ENCODE assay signal across 1 cellular context in the genomic region with DNA sequence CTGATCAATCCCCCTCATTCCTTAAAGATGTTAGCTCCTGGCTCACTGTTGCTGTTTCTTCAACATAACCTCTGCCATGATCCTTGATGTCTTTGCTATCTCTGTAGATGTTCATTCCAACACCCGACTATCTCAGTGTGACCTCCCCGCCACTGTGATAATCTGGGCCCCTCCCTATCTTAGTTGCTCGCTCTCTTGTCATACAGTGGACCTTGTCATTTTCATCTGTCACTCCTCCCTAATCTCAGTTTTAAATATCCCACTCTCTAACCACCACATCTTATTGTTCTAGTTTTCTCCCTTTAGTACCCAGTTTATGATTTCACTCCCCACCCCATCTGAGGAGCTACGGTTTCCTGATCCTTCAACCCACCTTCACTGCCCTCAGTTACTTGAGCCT.
TF ChIP-seq lines count a peak whose summit lies in the region.

No MANE protein-coding gene starts in this region.

TF ChIP-seq in IMR-90, 13 proteins besides CTCF, POLR2A, EP300 and RAD21:
- TF ChIP-seq RCOR1 (IDR thresholded peaks at IDR 0.05; ENCODE audit: insufficient replicate concordance, low read length) (no peak), MAZ (IDR thresholded peaks at IDR 0.05; ENCODE audit: borderline replicate concordance, low read depth, low read length) (no peak), MAFK (IDR thresholded peaks at IDR 0.05; ENCODE audit: low read depth, low read length) (no peak), SMC3 (IDR thresholded peaks at IDR 0.05; ENCODE audit: low read depth, low read length) (no peak), CHD1 (IDR thresholded peaks at IDR 0.05; ENCODE audit: low read depth, low read length) (no peak), BHLHE40 (IDR thresholded peaks at IDR 0.05; ENCODE audit: low read depth, low read length) (no peak), RFX5 (IDR thresholded peaks at IDR 0.05; ENCODE audit: low read depth, low read length) (no peak), CEBPB (IDR thresholded peaks at IDR 0.05; ENCODE audit: low read depth, low read length) (no peak), FOS (IDR thresholded peaks at IDR 0.05; ENCODE audit: low read depth, low read length) (no peak), MXI1 (IDR thresholded peaks at IDR 0.05; ENCODE audit: borderline replicate concordance, low read depth, low read length) (no peak), NFE2L2 (IDR thresholded peaks at IDR 0.05; ENCODE audit: low read depth, low read length) (no peak)
- TF ChIP-seq, protein P1, sequence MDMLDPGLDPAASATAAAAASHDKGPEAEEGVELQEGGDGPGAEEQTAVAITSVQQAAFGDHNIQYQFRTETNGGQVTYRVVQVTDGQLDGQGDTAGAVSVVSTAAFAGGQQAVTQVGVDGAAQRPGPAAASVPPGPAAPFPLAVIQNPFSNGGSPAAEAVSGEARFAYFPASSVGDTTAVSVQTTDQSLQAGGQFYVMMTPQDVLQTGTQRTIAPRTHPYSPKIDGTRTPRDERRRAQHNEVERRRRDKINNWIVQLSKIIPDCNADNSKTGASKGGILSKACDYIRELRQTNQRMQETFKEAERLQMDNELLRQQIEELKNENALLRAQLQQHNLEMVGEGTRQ (IDR thresholded peaks at IDR 0.05; ENCODE audit: low read depth, low read length): no peak
- TF ChIP-seq, protein P2, sequence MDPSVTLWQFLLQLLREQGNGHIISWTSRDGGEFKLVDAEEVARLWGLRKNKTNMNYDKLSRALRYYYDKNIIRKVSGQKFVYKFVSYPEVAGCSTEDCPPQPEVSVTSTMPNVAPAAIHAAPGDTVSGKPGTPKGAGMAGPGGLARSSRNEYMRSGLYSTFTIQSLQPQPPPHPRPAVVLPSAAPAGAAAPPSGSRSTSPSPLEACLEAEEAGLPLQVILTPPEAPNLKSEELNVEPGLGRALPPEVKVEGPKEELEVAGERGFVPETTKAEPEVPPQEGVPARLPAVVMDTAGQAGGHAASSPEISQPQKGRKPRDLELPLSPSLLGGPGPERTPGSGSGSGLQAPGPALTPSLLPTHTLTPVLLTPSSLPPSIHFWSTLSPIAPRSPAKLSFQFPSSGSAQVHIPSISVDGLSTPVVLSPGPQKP (IDR thresholded peaks at IDR 0.05; ENCODE audit: borderline replicate concordance, low read depth, low read length): no peak
